8 cellular contexts compared by ENCODE assay signal in the genomic region with DNA sequence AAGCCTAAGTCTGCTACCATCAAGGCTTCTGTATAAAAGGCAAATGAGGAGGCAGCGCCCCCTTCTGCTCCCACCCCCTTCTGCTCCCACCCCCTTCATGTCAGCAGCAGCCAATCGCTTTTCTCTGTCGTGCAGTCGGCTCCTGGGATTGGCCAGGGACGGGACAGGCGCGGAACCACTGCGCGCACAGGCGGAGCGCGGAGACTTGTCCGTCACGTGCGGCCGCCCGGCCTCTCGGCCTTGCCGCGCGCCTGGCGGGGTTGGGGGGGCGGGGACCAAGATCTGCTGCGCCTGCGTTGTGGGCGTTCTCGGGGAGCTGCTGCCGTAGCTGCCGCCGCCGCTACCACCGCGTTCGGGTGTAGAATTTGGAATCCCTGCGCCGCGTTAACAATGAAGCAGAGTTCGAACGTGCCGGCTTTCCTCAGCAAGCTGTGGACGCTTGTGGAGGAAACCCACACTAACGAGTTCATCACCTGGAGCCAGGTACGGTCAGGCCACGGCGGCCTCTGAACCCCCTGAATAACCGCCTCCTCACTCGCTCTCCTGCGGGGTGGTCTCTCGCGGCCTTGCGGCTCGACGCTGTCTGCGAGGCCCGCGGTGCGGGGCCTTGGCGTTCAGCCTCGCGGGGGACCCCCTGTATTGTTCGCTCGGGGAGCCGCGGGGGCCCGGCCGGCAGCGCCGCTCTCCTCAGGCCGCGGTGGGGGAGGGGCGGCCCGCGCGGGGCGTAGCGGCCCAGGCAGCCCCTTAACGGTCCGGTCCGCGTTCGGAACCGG.
DNase-seq lines count a peak whose midpoint lies in the region; ATAC-seq and TF ChIP-seq lines count a peak whose summit lies in the region.

A gene with protein sequence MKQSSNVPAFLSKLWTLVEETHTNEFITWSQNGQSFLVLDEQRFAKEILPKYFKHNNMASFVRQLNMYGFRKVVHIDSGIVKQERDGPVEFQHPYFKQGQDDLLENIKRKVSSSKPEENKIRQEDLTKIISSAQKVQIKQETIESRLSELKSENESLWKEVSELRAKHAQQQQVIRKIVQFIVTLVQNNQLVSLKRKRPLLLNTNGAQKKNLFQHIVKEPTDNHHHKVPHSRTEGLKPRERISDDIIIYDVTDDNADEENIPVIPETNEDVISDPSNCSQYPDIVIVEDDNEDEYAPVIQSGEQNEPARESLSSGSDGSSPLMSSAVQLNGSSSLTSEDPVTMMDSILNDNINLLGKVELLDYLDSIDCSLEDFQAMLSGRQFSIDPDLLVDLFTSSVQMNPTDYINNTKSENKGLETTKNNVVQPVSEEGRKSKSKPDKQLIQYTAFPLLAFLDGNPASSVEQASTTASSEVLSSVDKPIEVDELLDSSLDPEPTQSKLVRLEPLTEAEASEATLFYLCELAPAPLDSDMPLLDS (plus strand): TSS at position 305 of the 773 bp plus-strand sequence. CDS start 86 bp downstream, at position 391.

- DNase-seq in AML-193 (lab: John Stamatoyannopoulos, UW): peak; percentile 96
- DNase-seq in NCI-H510A (lab: John Stamatoyannopoulos, UW): peak; percentile 88
- DNase-seq in activated CD4-positive, alpha-beta T cell treated with anti-CD3 and anti-CD28 coated beads for 24 hours (ENCODE audit: low read depth in 2 of 2): peak; percentile 84 to 89
- peak; percentile 100 for DNase-seq in choroid plexus epithelial cell (ENCODE audit: low read depth)
- DNase-seq in kidney tubule cell (ENCODE audit: low spot score): peak; percentile 98
- DNase-seq in stimulated activated CD4-positive, alpha-beta T cell treated with anti-CD3 and anti-CD28 coated beads, Interleukin-1b, Interleukin-23, amount 100 ng/mL, for 24 hours (ENCODE audit: low read depth in 4 of 4, low spot score in 1 of 4): peak; percentile 64 to 91 (median 86)

- ATAC-seq in HG03432 (IDR thresholded peaks at IDR 0.05; ENCODE audit: unreplicated experiment): peak; percentile 98

- TF ChIP-seq CTCF in choroid plexus epithelial cell (conservative IDR thresholded peaks at IDR 0.05; ENCODE audit: low read depth, low read length): peak; percentile 41

- peak within 1 kb of the TSS; percentile 94 for H3K4me3 ChIP-seq in choroid plexus epithelial cell (ENCODE audit: low read depth, low read length)

- peak; percentile 62 for TF ChIP-seq POLR2A in GM19099 (IDR thresholded peaks at IDR 0.05; ENCODE audit: extremely low read depth, insufficient read length, low read depth)

Comparison
In these comparisons a context has a peak if more than half of its experiments do, and no peak if none do; other contexts are left out.
1. Peak in every context shown above with its lines: DNase-seq, ATAC-seq and H3K4me3 ChIP-seq.